ENCODE assay signal across 13 cellular contexts in the genomic region with DNA sequence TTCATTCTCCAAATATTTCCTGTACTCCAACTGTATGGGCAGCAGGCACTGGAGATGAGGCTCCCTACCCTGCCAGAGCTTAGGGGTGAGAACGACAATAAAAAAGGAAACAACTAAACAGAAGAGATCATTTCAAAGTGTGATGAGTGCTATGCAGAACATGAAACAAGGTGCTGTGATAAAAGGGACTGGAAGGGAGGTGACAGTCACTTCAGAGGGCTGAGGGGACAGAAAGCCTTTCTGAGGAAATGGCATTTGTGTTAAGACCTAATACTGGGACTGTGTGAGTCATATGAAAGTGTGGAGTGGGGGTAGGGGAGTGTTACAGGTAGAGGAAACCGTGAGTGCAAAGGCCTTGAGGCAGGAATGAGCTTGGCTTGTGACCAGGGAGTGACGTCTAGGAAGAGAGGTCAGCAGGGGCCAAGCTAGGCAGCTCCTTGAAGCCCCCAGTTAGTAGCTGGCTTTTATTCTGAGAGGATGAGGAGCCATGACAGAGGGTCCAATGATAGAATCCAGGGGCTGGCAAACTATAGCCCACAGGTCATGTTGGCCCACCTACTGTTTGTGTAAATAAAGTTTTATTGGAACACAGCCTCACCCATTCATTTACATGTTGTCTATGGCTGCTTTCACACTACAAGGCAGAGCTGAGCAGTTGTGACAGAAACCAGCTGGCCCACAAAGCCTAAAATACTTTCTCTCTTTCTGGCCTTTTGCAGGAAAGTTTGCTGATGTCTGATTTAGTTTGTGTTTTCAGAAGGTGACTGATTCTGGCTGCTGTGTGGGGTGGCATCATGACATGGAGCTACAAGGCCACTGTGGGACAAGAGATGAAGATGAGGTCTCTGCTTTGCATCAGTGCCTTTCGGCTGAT. TPM values are rescaled to one million over a fixed set of nuclear protein-coding genes. Genes with fewer than 3 reads are reported as not detected.
DNase-seq lines count a peak whose midpoint lies in the region; ATAC-seq and TF ChIP-seq lines count a peak whose summit lies in the region.
"Had no signal": no experiment of that assay in that cellular context is flagged by ENCODE, and none has a peak within 500 bp of the region (broad histone marks: within the 10 kb centered on the region; RNA-seq: fewer than 3 reads in every experiment).

No MANE protein-coding gene starts in this region.

- H3K4me1 Mint-ChIP-seq in Caco-2 (ENCODE audit: low read depth, unreplicated experiment) (peaks cover 45% of the 10 kb centered on the region), nephron (peaks cover 28% of the 10 kb centered on the region)

- no peaks in the 10 kb centered on the region for H3K27me3 Mint-ChIP-seq in Caco-2 (ENCODE audit: insufficient read depth, unreplicated experiment)
- H3K27me3 Mint-ChIP-seq in nephron (ENCODE audit: low read depth): peaks cover 20% of the 10 kb centered on the region

- H3K27me3 ChIP-seq in Caco-2 (replicated peaks; ENCODE audit: control insufficient read depth, insufficient read depth, low read length): no peaks in the 10 kb centered on the region
- no peaks in the 10 kb centered on the region for H3K27me3 ChIP-seq in PC-3 (ENCODE audit: low read length)
- H3K27me3 ChIP-seq: gastrocnemius medialis, MG63 had no signal

- no peak overlapping the region for H2AFZ ChIP-seq in PC-3 (ENCODE audit: low read length)

- BruUV-seq in Caco-2 (replicated peaks; lab: Mats Ljungman, UMichigan): no TSS peak
- BruUV-seq in PC-3 (replicated peaks; lab: Mats Ljungman, UMichigan): no TSS peak

- H3K27ac ChIP-seq in PC-3 (ENCODE audit: low read length): peak overlapping the region; percentile 82

- DNase-seq in Caco-2 (no peak), PC-3 (peak; percentile 68), fibroblast of the aortic adventitia (ENCODE audit: low read depth) (peak; percentile 22), OCI-M1 (lab: John Stamatoyannopoulos, UW) (no peak), NCI-H2171 (lab: John Stamatoyannopoulos, UW) (no peak), putamen (ENCODE audit: low spot score) (no peak)
- DNase-seq: AML-193, MG63, T1000 had no signal

- CTCF ChIA-PET in Caco-2 (lab: Charles Lee) (no interaction called here), PC-3 (lab: Charles Lee) (interaction anchor here (0.6 kb wide), 1 partner anchor 24 kb away, joined by 7 read pairs; no protein-coding TSS in a partner anchor)

- H4K20me1 ChIP-seq in PC-3 (ENCODE audit: low read length): no peaks in the 10 kb centered on the region

- peaks cover 38% of the 10 kb centered on the region for H3K9me3 Mint-ChIP-seq in Caco-2 (ENCODE audit: unreplicated experiment)
- H3K9me3 Mint-ChIP-seq in nephron: peaks cover 10% of the 10 kb centered on the region

- POLR2A ChIA-PET in Caco-2 (lab: Charles Lee) (no interaction called here), PC-3 (lab: Charles Lee; ENCODE audit: unreplicated experiment) (no interaction called here)

- H3K4me3 ChIP-seq in Caco-2 (ENCODE audit: low read depth, low read length): no peak overlapping the region
- H3K4me3 ChIP-seq in PC-3 (ENCODE audit: low read length): no peak overlapping the region
- no peak overlapping the region for H3K4me3 ChIP-seq in fibroblast of the aortic adventitia (ENCODE audit: low read depth, low read length)
- H3K4me3 ChIP-seq: gastrocnemius medialis, MG63 had no signal

- H3K79me2 ChIP-seq in PC-3 (ENCODE audit: low read length): no peaks in the 10 kb centered on the region

- H3K9me2 ChIP-seq in PC-3 (replicated peaks; ENCODE audit: low read length): no peaks in the 10 kb centered on the region

- ATAC-seq in PC-3: peak; percentile 31
- ATAC-seq in HG03135 (IDR thresholded peaks at IDR 0.05; ENCODE audit: unreplicated experiment): no peak

- H3F3A ChIP-seq in PC-3 (ENCODE audit: low read length, unreplicated experiment): no peaks in the 10 kb centered on the region

- H3K4me3 Mint-ChIP-seq in Caco-2 (ENCODE audit: unreplicated experiment) (no peak overlapping the region), nephron (no peak overlapping the region)
- H3K4me3 Mint-ChIP-seq: dendritic cell treated with granulocyte-macrophage colony-stimulating factor and Interleukin-4, amounts not matched to agents 40 ng/mL and 50 ng/mL, for 4 days had no signal

- peaks cover 39% of the 10 kb centered on the region for H3K4me1 ChIP-seq in Caco-2
- peaks cover 38% of the 10 kb centered on the region for H3K4me1 ChIP-seq in PC-3 (ENCODE audit: insufficient read depth, low read length)
- H3K4me1 ChIP-seq: gastrocnemius medialis had no signal

- H3K9me3 ChIP-seq in Caco-2 (peaks cover 14% of the 10 kb centered on the region; the same call in 1 of the 2 replicates), PC-3 (ENCODE audit: low read length) (peaks cover 7% of the 10 kb centered on the region)
- H3K9me3 ChIP-seq: gastrocnemius medialis, MG63 had no signal

- H3K36me3 ChIP-seq in Caco-2 (ENCODE audit: control insufficient read depth, insufficient read depth, low read length) (no peaks in the 10 kb centered on the region), PC-3 (ENCODE audit: low read depth, low read length) (0 out of 2 replicates have a peak, but pooled peaks cover 3% of the 10 kb centered on the region)
- H3K36me3 ChIP-seq: gastrocnemius medialis, MG63 had no signal

- intact Hi-C loops in Caco-2 (cut with micrococcal nuclease; ENCODE audit: unreplicated experiment) (no loop called here), PC-3 (cut with micrococcal nuclease) (no loop called here)

- TF ChIP-seq CTCF in Caco-2 (IDR thresholded peaks at IDR 0.05; ENCODE audit: insufficient read depth in 1 of 2, low read depth in 1 of 2, low read length in 1 of 2, severe bottlenecking in 1 of 2, unreplicated experiment in 1 of 2) (no peak), PC-3 (conservative IDR thresholded peaks at IDR 0.05; ENCODE audit: low read depth, low read length) (no peak), fibroblast of the aortic adventitia (IDR thresholded peaks at IDR 0.05; ENCODE audit: insufficient read depth, low read length) (no peak), nephron (IDR thresholded peaks at IDR 0.05; ENCODE audit: unreplicated experiment in 3 of 3) (no peak)

- H3K27ac Mint-ChIP-seq in Caco-2 (ENCODE audit: unreplicated experiment): peak overlapping the region; percentile 70
- H3K27ac Mint-ChIP-seq in nephron: peak overlapping the region in 2 of 3 experiments; percentile 23 to 61
- H3K27ac Mint-ChIP-seq: dendritic cell treated with granulocyte-macrophage colony-stimulating factor and Interleukin-4, amounts not matched to agents 40 ng/mL and 50 ng/mL, for 4 days had no signal

- H3K4me2 ChIP-seq in PC-3 (ENCODE audit: low read length): peak overlapping the region; percentile 59

- H3K9ac ChIP-seq in PC-3 (ENCODE audit: low read length): peak overlapping the region; percentile 42

- peaks cover 28% of the 10 kb centered on the region for H3K36me3 Mint-ChIP-seq in Caco-2 (ENCODE audit: insufficient read depth, unreplicated experiment)
- H3K36me3 Mint-ChIP-seq in nephron (ENCODE audit: low read depth): no peaks in the 10 kb centered on the region

RNA-seq across cellular contexts. Expression of gene LSM3, which starts 56.6 kb away (rescaled TPM):
- total RNA-seq in Caco-2 (2022) (19.1 and 20.5 TPM in 2 replicates), PC-3 (2014; rRNA removed) (22.0 and 27.2 TPM in 2 replicates), fibroblast of the aortic adventitia (ENCODE audit: low replicate concordance) (5.6 and 15.6 TPM in 2 replicates)

RNA-seq across cellular contexts. Expression of gene XPC, which starts 56.8 kb away (rescaled TPM):
- total RNA-seq in Caco-2 (2022) (31.0 and 33.1 TPM in 2 replicates), PC-3 (2014; rRNA removed) (24.3 and 26.1 TPM in 2 replicates), fibroblast of the aortic adventitia (ENCODE audit: low replicate concordance) (61.6 and 186 TPM in 2 replicates)

Comparison
In these comparisons a context has a peak if more than half of its experiments do, and no peak if none do; other contexts are left out.
1. DNase-seq: peak in PC-3 (single experiment) and fibroblast of the aortic adventitia (single experiment); none in Caco-2 (0 of 2), OCI-M1 (single experiment), NCI-H2171 (single experiment) and putamen (single experiment).